ENCODE assay signal across 17 cellular contexts in genomic region chr5:37792976-37793328, GRCh38. TPM values are rescaled to one million over a fixed set of nuclear protein-coding genes. Genes with fewer than 3 reads are reported as not detected.
A peak's percentile ranks its signal among the peaks of the same experiment; 100 is the strongest.
DNase-seq lines count a peak whose midpoint lies in the region; ATAC-seq, FAIRE-seq and TF ChIP-seq lines count a peak whose summit lies in the region.
"Had no signal": no experiment of that assay in that cellular context is flagged by ENCODE, and none has a peak within 500 bp of the region (broad histone marks: within the 10 kb centered on the region; RNA-seq: fewer than 3 reads in every experiment).

No MANE protein-coding gene starts in this region.

- no peak overlapping the region for H3K4me3 ChIP-seq in vagina

- FAIRE-seq in HTR-8/SVneo (lab: Jason Lieb, UNC), result peak; percentile 89

- H3K4me1 ChIP-seq in vagina, result no peaks in the 10 kb centered on the region

- H3K9me3 ChIP-seq in vagina, result no peaks in the 10 kb centered on the region

- no peaks in the 10 kb centered on the region for H3K27me3 ChIP-seq in vagina

- intact Hi-C loops in vagina (cut with DNase I), result no loop called here

- no peaks in the 10 kb centered on the region for H3K36me3 ChIP-seq in vagina

- DNase-seq in AG20443 (ENCODE audit: low spot score) (peak; percentile 62), HTR-8/SVneo (ENCODE audit: insufficient read length, low spot score) (peak; percentile 71), T1000 (lab: John Stamatoyannopoulos, UW) (peak; percentile 77), hepatic stellate cell (ENCODE audit: low spot score) (peak; percentile 41), caudate nucleus (lab: John Stamatoyannopoulos, UW) (no peak), vagina (ENCODE audit: extremely low spot score in 2 of 2) (no peak)
- DNase-seq: activated CD4-positive, alpha-beta T cell treated with anti-CD3 and anti-CD28 coated beads for 48 hours; central memory CD4-positive, alpha-beta T cell; KG1; NCI-H2081; stimulated activated CD4-positive, alpha-beta T cell treated with anti-CD3 and anti-CD28 coated beads, Interleukin-2, amount 100 ng/mL, for 48 hours; T-helper 1 cell had no signal

- H3K27ac ChIP-seq in caudate nucleus (ENCODE audit: low read depth, low read length) (no peak overlapping the region), vagina (no peak overlapping the region)
- H3K27ac ChIP-seq: epithelial cell of prostate had no signal

- no peak for TF ChIP-seq CTCF in vagina (IDR thresholded peaks at IDR 0.05)

- TF ChIP-seq POLR2A in vagina (IDR thresholded peaks at IDR 0.05), result no peak

- ATAC-seq in GM21360 (IDR thresholded peaks at IDR 0.05; ENCODE audit: unreplicated experiment) (no peak), GM18861 (IDR thresholded peaks at IDR 0.05; ENCODE audit: unreplicated experiment) (no peak)
- ATAC-seq: stimulated activated effector memory CD8-positive, alpha-beta T cell treated with anti-CD3 and anti-CD28 coated beads, Interleukin-12 subunit alpha, Interleukin-12 subunit beta, amount 100 ng/mL, for 72 hours had no signal

RNA-seq across cellular contexts. Expression of gene GDNF, which starts 46.9 kb away (rescaled TPM):
- total RNA-seq in vagina, result 0.98 TPM
- total RNA-seq: B cell had no signal

Comparison
In these comparisons a context has a peak if more than half of its experiments do, and no peak if none do; other contexts are left out.
1. DNase-seq: peak in AG20443 (single experiment), HTR-8/SVneo (single experiment), T1000 (single experiment) and hepatic stellate cell (single experiment); none in caudate nucleus (0 of 61) and vagina (0 of 2).